ENCODE assay signal across 26 cellular contexts in genomic region chrX:9132036-9132435, GRCh38.
"Had no signal": no experiment of that assay in that cellular context is flagged by ENCODE, and none has a peak within 500 bp of the region (broad histone marks: within the 10 kb centered on the region; RNA-seq: fewer than 3 reads in every experiment).

No MANE protein-coding gene starts in this region.

- H3K4me3 ChIP-seq: left lung, lower lobe of right lung, mucosa of descending colon, ovary, skin epidermis, suprapubic skin, thoracic aorta, tibial artery, upper lobe of right lung had no signal

- H3K4me3 Mint-ChIP-seq: naive thymus-derived CD4-positive, alpha-beta T cell; natural killer cell treated with Interleukin-12 subunit alpha and Interleukin-12 subunit beta and Interleukin-15 and Interleukin-18, amount 100 ng/mL, for 72 hours; stimulated activated naive B cell treated with anti-CD40 and anti-IgM and Interleukin-4, amounts not matched to agents 10 μg/mL and 1 μg/mL and 100 μg/mL, for 72 hours; stimulated activated naive CD8-positive, alpha-beta T cell treated with anti-CD3 and anti-CD28 coated beads, Interleukin-15, Interleukin-2, amounts not matched to agents 100 ng/mL and 50 ng/mL, for 24 hours had no signal

- H3K9me3 Mint-ChIP-seq: natural killer cell treated with Interleukin-12 subunit alpha and Interleukin-12 subunit beta and Interleukin-15 and Interleukin-18, amount 100 ng/mL, for 72 hours had no signal

- H3K27ac ChIP-seq: left lung, lower lobe of right lung, ovary, skin epidermis, suprapubic skin, thoracic aorta, tibial artery, upper lobe of right lung had no signal

- H3K36me3 Mint-ChIP-seq: natural killer cell treated with Interleukin-12 subunit alpha and Interleukin-12 subunit beta and Interleukin-15 and Interleukin-18, amount 100 ng/mL, for 72 hours had no signal

- H3K27ac Mint-ChIP-seq: naive thymus-derived CD4-positive, alpha-beta T cell; natural killer cell treated with Interleukin-12 subunit alpha and Interleukin-12 subunit beta and Interleukin-15 and Interleukin-18, amount 100 ng/mL, for 72 hours; progenitor cell of endocrine pancreas; stimulated activated naive B cell treated with anti-CD40 and anti-IgM and Interleukin-4, amounts not matched to agents 10 μg/mL and 1 μg/mL and 100 μg/mL, for 72 hours had no signal

- H3K27me3 Mint-ChIP-seq: progenitor cell of endocrine pancreas; stimulated activated naive CD8-positive, alpha-beta T cell treated with anti-CD3 and anti-CD28 coated beads, Interleukin-15, Interleukin-2, amounts not matched to agents 100 ng/mL and 50 ng/mL, for 24 hours had no signal

- H3K4me1 ChIP-seq: left lung, lower lobe of right lung, suprapubic skin, upper lobe of right lung had no signal

- H3K36me3 ChIP-seq: left lung, lower lobe of right lung, ovary, suprapubic skin, thoracic aorta, tibial artery, upper lobe of right lung had no signal

- ATAC-seq: left colon; left lung; lower lobe of right lung; mucosa of descending colon; naive thymus-derived CD4-positive, alpha-beta T cell; natural killer cell treated with Interleukin-12 subunit alpha and Interleukin-12 subunit beta and Interleukin-15 and Interleukin-18, amount 100 ng/mL, for 72 hours; right cardiac atrium; sciatic nerve; stimulated activated naive B cell treated with anti-CD40 and anti-IgM and Interleukin-4, amounts not matched to agents 10 μg/mL and 1 μg/mL and 100 μg/mL, for 72 hours; upper lobe of right lung had no signal

- H3K9me3 ChIP-seq: left lung, lower lobe of right lung, mucosa of descending colon, ovary, suprapubic skin, thoracic aorta, tibial artery, upper lobe of right lung had no signal

- H3K27me3 ChIP-seq: left lung, ovary, suprapubic skin, tibial artery, upper lobe of right lung had no signal

- DNase-seq: hippocampal formation; kidney; left colon; left lung; lower lobe of right lung; midbrain; mucosa of descending colon; naive thymus-derived CD4-positive, alpha-beta T cell; ovary; retina; right cardiac atrium; stimulated activated CD4-positive, alpha-beta T cell treated with anti-CD3 and anti-CD28 coated beads, Interleukin-12 subunit alpha, Interleukin-12 subunit beta, amount 100 ng/mL, for 4 hours; stimulated activated CD4-positive, alpha-beta T cell treated with anti-CD3 and anti-CD28 coated beads, Interleukin-15, amount 100 ng/mL, for 24 hours; stimulated activated CD4-positive, alpha-beta T cell treated with anti-CD3 and anti-CD28 coated beads, Interleukin-2, amount 100 ng/mL, for 24 hours; stimulated activated CD4-positive, alpha-beta T cell treated with anti-CD3 and anti-CD28 coated beads, Interleukin-4, amount 100 ng/mL, for 1 hour; stimulated activated naive B cell treated with anti-CD40 and anti-IgM and Interleukin-4, amounts not matched to agents 10 μg/mL and 1 μg/mL and 100 μg/mL, for 72 hours; tibial artery; trophoblast cell; upper lobe of right lung had no signal

- H3K4me1 Mint-ChIP-seq: stimulated activated naive B cell treated with anti-CD40 and anti-IgM and Interleukin-4, amounts not matched to agents 10 μg/mL and 1 μg/mL and 100 μg/mL, for 72 hours had no signal
